ENCODE assay signal across 8 cellular contexts in genomic region chrX:130086414-130087207, GRCh38. TPM values are rescaled to one million over a fixed set of nuclear protein-coding genes. Genes with fewer than 3 reads are reported as not detected.
A peak's percentile ranks its signal among the peaks of the same experiment; 100 is the strongest.
DNase-seq lines count a peak whose midpoint lies in the region; ATAC-seq and TF ChIP-seq lines count a peak whose summit lies in the region.

No MANE protein-coding gene starts in this region.

- no peaks in the 10 kb centered on the region for H3K27me3 ChIP-seq in Karpas-422 (ENCODE audit: low read length)

- DNase-seq in COLO668 (lab: John Stamatoyannopoulos, UW; ENCODE audit: unreplicated experiment) (peak; percentile 27), Karpas-422 (peak; percentile 67), mucosa of descending colon (peak in 2 of 3 donors; percentile 49 to 80), islet precursor cell (no peak), foreskin melanocyte (no peak), NCI-H526 treated with DMSO at 0.1 percent for 48 hours (lab: John Stamatoyannopoulos, UW) (no peak)
- DNase-seq in activated CD8-positive, alpha-beta memory T cell treated with anti-CD3 and anti-CD28 coated beads for 24 hours: peak; percentile 80

- no peaks in the 10 kb centered on the region for H3K36me3 ChIP-seq in Karpas-422 (ENCODE audit: insufficient read depth, low read length)
- H3K36me3 ChIP-seq in mucosa of descending colon (ENCODE audit: low read depth): no peaks in the 10 kb centered on the region

- H4K20me1 ChIP-seq in Karpas-422 (ENCODE audit: insufficient read depth, low read depth, low read length): no peaks in the 10 kb centered on the region

- no peak for TF ChIP-seq CTCF in mucosa of descending colon (IDR thresholded peaks at IDR 0.05)

- no peak overlapping the region for H2AFZ ChIP-seq in Karpas-422 (ENCODE audit: low read length)

- peaks cover 75% of the 10 kb centered on the region for H3K4me1 ChIP-seq in Karpas-422 (ENCODE audit: low read length)
- no peaks in the 10 kb centered on the region for H3K4me1 ChIP-seq in mucosa of descending colon (ENCODE audit: low read depth)

- intact Hi-C loops in mucosa of descending colon (cut with DNase I, micrococcal nuclease): no loop called here

- peaks cover 48% of the 10 kb centered on the region for H3K79me2 ChIP-seq in Karpas-422 (ENCODE audit: low read length)

- H3K9me3 ChIP-seq in Karpas-422 (ENCODE audit: low read length) (no peaks in the 10 kb centered on the region), mucosa of descending colon (no peaks in the 10 kb centered on the region)

- ATAC-seq in GM21381 (IDR thresholded peaks at IDR 0.05; ENCODE audit: unreplicated experiment) (peak; percentile 42), mucosa of descending colon (peak; percentile 59)

- peak overlapping the region; percentile 89 for H3K27ac ChIP-seq in Karpas-422 (ENCODE audit: low read length)

- no peaks in the 10 kb centered on the region for H3K9me2 ChIP-seq in Karpas-422 (replicated peaks; ENCODE audit: insufficient read depth, low read length)

- H3K4me2 ChIP-seq in Karpas-422 (ENCODE audit: low read depth, low read length, poor library complexity, severe bottlenecking): peak overlapping the region; percentile 44

- H3K9ac ChIP-seq in Karpas-422 (ENCODE audit: low read length): peak overlapping the region; percentile 58

- H3K4me3 ChIP-seq in Karpas-422 (ENCODE audit: low read length): peak overlapping the region; percentile 31; the same call in 1 of the 2 replicates
- no peak overlapping the region for H3K4me3 ChIP-seq in mucosa of descending colon

RNA-seq across cellular contexts. Expression of gene ELF4, which starts 23.7 kb away (rescaled TPM):
- 29.1 and 31.7 TPM in 2 replicates for total RNA-seq in Karpas-422 (2014; rRNA removed; shearing (Covaris generic); ENCODE audit: low replicate concordance)
- total RNA-seq in mucosa of descending colon: 10 to 100 TPM; 26.3 to 65.0 (median 43.7) TPM

Comparison
In these comparisons a context has a peak if more than half of its experiments do, and no peak if none do; other contexts are left out.
1. DNase-seq: peak in COLO668 (single experiment), Karpas-422 (single experiment), activated CD8-positive, alpha-beta memory T cell treated with anti-CD3 and anti-CD28 coated beads for 24 hours (single experiment) and mucosa of descending colon (2 of 3); none in islet precursor cell (single experiment), foreskin melanocyte (single experiment) and NCI-H526 treated with DMSO at 0.1 percent for 48 hours (single experiment).